ENCODE assay signal across 11 cellular contexts in the genomic region with DNA sequence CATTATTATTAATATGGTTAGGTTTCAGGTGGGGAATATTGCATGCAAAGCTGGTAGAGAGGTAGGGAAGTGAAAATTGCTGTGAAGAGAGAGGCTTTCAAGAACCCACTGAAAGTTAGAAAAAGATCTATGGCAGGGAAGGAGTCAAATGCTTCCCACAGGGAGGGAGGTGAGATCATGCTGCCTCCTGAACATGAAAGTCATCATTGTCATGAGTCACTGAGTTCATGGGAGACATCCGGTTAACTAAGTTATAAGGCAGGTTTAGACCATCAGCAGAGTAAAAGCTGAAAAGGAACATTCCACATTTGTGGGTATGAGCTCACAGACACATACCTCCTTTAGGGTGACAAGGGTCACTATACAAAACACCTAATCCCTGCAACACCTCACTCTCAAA. TPM values are rescaled to one million over a fixed set of nuclear protein-coding genes. Genes with fewer than 3 reads are reported as not detected.
DNase-seq lines count a peak whose midpoint lies in the region; ATAC-seq and TF ChIP-seq lines count a peak whose summit lies in the region.
"Had no signal": no experiment of that assay in that cellular context is flagged by ENCODE, and none has a peak within 500 bp of the region (broad histone marks: within the 10 kb centered on the region; RNA-seq: fewer than 3 reads in every experiment).

No MANE protein-coding gene starts in this region.

- H3K27me3 ChIP-seq in foreskin keratinocyte = no peaks in the 10 kb centered on the region
- H3K27me3 ChIP-seq: esophagus squamous epithelium had no signal

- CTCF ChIA-PET in RWPE1 (lab: Yijun Ruan, JAX) = interaction anchor here (0.6 kb wide), 1 partner anchor 41 kb away, joined by 7 read pairs; no protein-coding TSS in a partner anchor

- TF ChIP-seq CTCF in RWPE1 (conservative IDR thresholded peaks at IDR 0.05; ENCODE audit: low read depth) = no peak
- no peak for TF ChIP-seq CTCF in foreskin keratinocyte (conservative IDR thresholded peaks at IDR 0.05)
- TF ChIP-seq CTCF in GM13977 (IDR thresholded peaks at IDR 0.05; ENCODE audit: extremely low read depth, insufficient read depth, missing control alignments) = no peak

- H3K27ac ChIP-seq in RWPE1 (no peak overlapping the region), foreskin keratinocyte (peak overlapping the region; percentile 89)
- H3K27ac ChIP-seq: C4-2B, esophagus squamous epithelium had no signal

- in situ Hi-C loops in GM13977 (cut with MboI; ENCODE audit: low pct_unique_long_range_greater_than_20kb, low sequenced_read_pairs, unreplicated experiment) = no loop called here

- DNase-seq in A172 (ENCODE audit: low spot score) = peak; percentile 93
- peak; percentile 85 for DNase-seq in RWPE1 (ENCODE audit: low spot score)
- peak; percentile 95 to 98 for DNase-seq in foreskin keratinocyte
- DNase-seq in GM13977 (ENCODE audit: low spot score) = no peak
- DNase-seq in CD1c-positive myeloid dendritic cell (ENCODE audit: extremely low spot score) = no peak
- DNase-seq in RPMI8226 = no peak
- DNase-seq: esophagus squamous epithelium, NCI-H2171 treated with DMSO at 0.1 percent for 48 hours had no signal

- peaks cover 26% of the 10 kb centered on the region for H3K4me1 ChIP-seq in foreskin keratinocyte
- H3K4me1 ChIP-seq: esophagus squamous epithelium had no signal

- POLR2A ChIA-PET in RWPE1 (lab: Yijun Ruan, JAX; ENCODE audit: low non-redundant PET) = no interaction called here

- peak; percentile 37 for ATAC-seq in GM21619 (IDR thresholded peaks at IDR 0.05; ENCODE audit: unreplicated experiment)
- peak; percentile 98 for ATAC-seq in foreskin keratinocyte
- no peak for ATAC-seq in HG02840 (IDR thresholded peaks at IDR 0.05; ENCODE audit: low FRiP score, unreplicated experiment)

RNA-seq across cellular contexts. Expression of gene GATB, which starts 16.2 kb away (rescaled TPM):
- total RNA-seq in A172 (2014; rRNA removed; shearing (Covaris generic)) = 20.2 and 22.6 TPM in 2 replicates
- 20.9 and 21.4 TPM in 2 replicates for total RNA-seq in foreskin keratinocyte
- polyA plus RNA-seq in foreskin keratinocyte = 23.1 and 25.2 TPM in 2 replicates

Comparison
In these comparisons a context has a peak if more than half of its experiments do, and no peak if none do; other contexts are left out.
1. DNase-seq: peak in A172 (single experiment), RWPE1 (single experiment) and foreskin keratinocyte (2 of 2); none in GM13977 (single experiment), CD1c-positive myeloid dendritic cell (single experiment) and RPMI8226 (single experiment).